Comparison of ENCODE assay signal across 18 cellular contexts in genomic region chr7:36955730-36956129, GRCh38.
A peak's percentile ranks its signal among the peaks of the same experiment; 100 is the strongest.
DNase-seq lines count a peak whose midpoint lies in the region; ATAC-seq, FAIRE-seq and TF ChIP-seq lines count a peak whose summit lies in the region.
"Had no signal": no experiment of that assay in that cellular context is flagged by ENCODE, and none has a peak within 500 bp of the region (broad histone marks: within the 10 kb centered on the region; RNA-seq: fewer than 3 reads in every experiment).

No MANE protein-coding gene starts in this region.

- ATAC-seq in activated B cell treated with CpG ODN at 0.5 μM for 24 hours (ENCODE audit: low read depth) (no peak), HG02970 (IDR thresholded peaks at IDR 0.05; ENCODE audit: low FRiP score, unreplicated experiment) (no peak)
- ATAC-seq in naive thymus-derived CD4-positive, alpha-beta T cell: no peak

- peak overlapping the region in 2 of 3 donors; percentile 17 to 26 for H3K27ac Mint-ChIP-seq in IgD-negative memory B cell
- H3K27ac Mint-ChIP-seq in activated B cell treated with CpG ODN at 0.5 μM for 24 hours: peak overlapping the region; percentile 8
- H3K27ac Mint-ChIP-seq in naive thymus-derived CD4-positive, alpha-beta T cell: peak overlapping the region in 5 of 9 donors; percentile 11 to 55 (median 44)
- H3K27ac Mint-ChIP-seq: CD4-positive, alpha-beta T cell had no signal

- H3K27ac ChIP-seq in naive thymus-derived CD4-positive, alpha-beta T cell (ENCODE audit: low read depth, low read length): no peak overlapping the region
- no peak overlapping the region for H3K27ac ChIP-seq in PC-9
- no peak overlapping the region for H3K27ac ChIP-seq in substantia nigra (ENCODE audit: low read depth, low read length, poor library complexity, severe bottlenecking)
- H3K27ac ChIP-seq: GM23248, KMS-11 had no signal

- no peaks in the 10 kb centered on the region for H3F3A ChIP-seq in PC-9 (ENCODE audit: insufficient read depth, low read depth)

- H3K4me3 ChIP-seq in naive thymus-derived CD4-positive, alpha-beta T cell (ENCODE audit: low read length): no peak overlapping the region
- H3K4me3 ChIP-seq in PC-9: no peak overlapping the region
- H3K4me3 ChIP-seq: GM23248, HAP-1 had no signal

- no peak overlapping the region for H3K4me3 Mint-ChIP-seq in IgD-negative memory B cell
- H3K4me3 Mint-ChIP-seq in activated B cell treated with CpG ODN at 0.5 μM for 24 hours: no peak overlapping the region
- no peak overlapping the region for H3K4me3 Mint-ChIP-seq in naive thymus-derived CD4-positive, alpha-beta T cell
- H3K4me3 Mint-ChIP-seq: CD4-positive, alpha-beta T cell had no signal

- peaks cover 0 to 7% of the 10 kb centered on the region in 2 donors for H3K4me1 ChIP-seq in naive thymus-derived CD4-positive, alpha-beta T cell (ENCODE audit: control insufficient read depth in 2 of 2, insufficient read depth in 2 of 2, low read length in 2 of 2)
- H3K4me1 ChIP-seq in PC-9 (replicated peaks; ENCODE audit: insufficient read depth): no peaks in the 10 kb centered on the region
- H3K4me1 ChIP-seq: BE2C, HAP-1 had no signal

- CTCF ChIA-PET in activated B cell treated with CpG ODN at 0.5 μM for 24 hours (lab: Charles Lee) (no interaction called here), PC-9 (lab: Charles Lee) (no interaction called here)
- CTCF ChIA-PET in naive thymus-derived CD4-positive, alpha-beta T cell (lab: Charles Lee): no interaction called here

- no peaks in the 10 kb centered on the region for H4K20me1 ChIP-seq in PC-9 (ENCODE audit: insufficient read depth)

- no peaks in the 10 kb centered on the region for H3K79me2 ChIP-seq in PC-9 (ENCODE audit: low read depth)

- H3K36me3 Mint-ChIP-seq in IgD-negative memory B cell (peaks cover 8% of the 10 kb centered on the region), activated B cell treated with CpG ODN at 0.5 μM for 24 hours (ENCODE audit: low read depth) (peaks cover 19% of the 10 kb centered on the region)
- peaks cover 17 to 52% (median 35%) of the 10 kb centered on the region in 5 donors for H3K36me3 Mint-ChIP-seq in naive thymus-derived CD4-positive, alpha-beta T cell

- H3K36me3 ChIP-seq in naive thymus-derived CD4-positive, alpha-beta T cell (ENCODE audit: control insufficient read depth in 2 of 3, insufficient read depth in 3 of 3, low read length in 3 of 3): peaks cover 0 to 8% (median 0%) of the 10 kb centered on the region in 3 experiments
- H3K36me3 ChIP-seq in PC-9 (ENCODE audit: low read depth): no peaks in the 10 kb centered on the region
- H3K36me3 ChIP-seq: BE2C, HAP-1 had no signal

- no peak for TF ChIP-seq POLR2A in GM12891 (IDR thresholded peaks at IDR 0.05; ENCODE audit: low read depth, low read length)

- peaks cover 17 to 22% (median 17%) of the 10 kb centered on the region in 3 donors for H3K4me1 Mint-ChIP-seq in IgD-negative memory B cell
- H3K4me1 Mint-ChIP-seq in activated B cell treated with CpG ODN at 0.5 μM for 24 hours: peaks cover 27% of the 10 kb centered on the region
- H3K4me1 Mint-ChIP-seq in naive thymus-derived CD4-positive, alpha-beta T cell: peaks cover 3 to 23% (median 10%) of the 10 kb centered on the region in 7 donors

- H3K9me3 Mint-ChIP-seq in IgD-negative memory B cell (no peaks in the 10 kb centered on the region), activated B cell treated with CpG ODN at 0.5 μM for 24 hours (no peaks in the 10 kb centered on the region)
- H3K9me3 Mint-ChIP-seq in naive thymus-derived CD4-positive, alpha-beta T cell: peaks cover 5 to 51% (median 11%) of the 10 kb centered on the region in 11 donors

- no peaks in the 10 kb centered on the region for H3K27me3 ChIP-seq in naive thymus-derived CD4-positive, alpha-beta T cell (ENCODE audit: control insufficient read depth in 2 of 2, insufficient read depth in 2 of 2, low read length in 2 of 2)
- H3K27me3 ChIP-seq in PC-9 (ENCODE audit: insufficient read depth, low read depth): peaks cover 7% of the 10 kb centered on the region; the same call in 1 of the 2 replicates
- H3K27me3 ChIP-seq: BE2C had no signal

- DNase-seq in GM12891 (ENCODE audit: insufficient read length, low spot score) (no peak), activated B cell treated with CpG ODN at 0.5 μM for 24 hours (no peak), D721Med (ENCODE audit: insufficient read length, low spot score) (no peak), PC-9 (no peak), substantia nigra (lab: John Stamatoyannopoulos, UW) (no peak)
- DNase-seq in naive thymus-derived CD4-positive, alpha-beta T cell: no peak
- DNase-seq: ACHN; BE2C; C1 segment of cervical spinal cord; Calu3; CD4-positive, alpha-beta T cell; GM23248 had no signal

- FAIRE-seq in GM12891 (lab: Jason Lieb, UNC) (no peak), D721Med (lab: Jason Lieb, UNC) (no peak)
- FAIRE-seq: A204.1, G401.6 had no signal

- no peaks in the 10 kb centered on the region for H3K9me2 ChIP-seq in PC-9 (ENCODE audit: insufficient read depth)

- no peak overlapping the region for H2AFZ ChIP-seq in PC-9
- H2AFZ ChIP-seq: GM23248 had no signal

- POLR2A ChIA-PET in activated B cell treated with CpG ODN at 0.5 μM for 24 hours (lab: Charles Lee): no interaction called here
- POLR2A ChIA-PET in naive thymus-derived CD4-positive, alpha-beta T cell (lab: Charles Lee): no interaction called here
- POLR2A ChIA-PET in PC-9 (lab: Charles Lee; ENCODE audit: unreplicated experiment): no interaction called here

- intact Hi-C loops in activated B cell treated with CpG ODN at 0.5 μM for 24 hours (cut with micrococcal nuclease): no loop called here
- intact Hi-C loops in naive thymus-derived CD4-positive, alpha-beta T cell (cut with micrococcal nuclease): no loop called here
- intact Hi-C loops in PC-9 (cut with micrococcal nuclease; ENCODE audit: unreplicated experiment): no loop called here

- TF ChIP-seq CTCF in activated B cell treated with CpG ODN at 0.5 μM for 24 hours (IDR thresholded peaks at IDR 0.05) (no peak), D721Med (IDR thresholded peaks at IDR 0.05; ENCODE audit: insufficient read depth, missing control alignments) (no peak), PC-9 (conservative IDR thresholded peaks at IDR 0.05) (no peak)

- H3K27me3 Mint-ChIP-seq in IgD-negative memory B cell (no peaks in the 10 kb centered on the region), activated B cell treated with CpG ODN at 0.5 μM for 24 hours (no peaks in the 10 kb centered on the region)
- no peaks in the 10 kb centered on the region for H3K27me3 Mint-ChIP-seq in naive thymus-derived CD4-positive, alpha-beta T cell
- H3K27me3 Mint-ChIP-seq: CD4-positive, alpha-beta T cell had no signal

- H3K9me3 ChIP-seq in naive thymus-derived CD4-positive, alpha-beta T cell (ENCODE audit: control insufficient read depth in 2 of 3, low read length in 3 of 3): no peaks in the 10 kb centered on the region
- H3K9me3 ChIP-seq in PC-9 (ENCODE audit: insufficient read depth, low read depth): no peaks in the 10 kb centered on the region
- H3K9me3 ChIP-seq: BE2C, HAP-1 had no signal

- no TSS peak for BruUV-seq in PC-9 (replicated peaks; lab: Mats Ljungman, UMichigan)

- H3K4me2 ChIP-seq in PC-9: no peak overlapping the region
- H3K4me2 ChIP-seq: KMS-11 had no signal

TF ChIP-seq in GM12891, 5 proteins besides CTCF, POLR2A, EP300 and RAD21:
- TF ChIP-seq SPI1 (IDR thresholded peaks at IDR 0.05; ENCODE audit: low read depth, low read length) (peak; percentile 77), PAX5 (IDR thresholded peaks at IDR 0.05; ENCODE audit: insufficient read depth, low read length, severe bottlenecking) (no peak)
